24 cellular contexts compared by ENCODE assay signal in genomic region chr11:9301720-9302119, GRCh38.
"Had no signal": no experiment of that assay in that cellular context is flagged by ENCODE, and none has a peak within 500 bp of the region (broad histone marks: within the 10 kb centered on the region; RNA-seq: fewer than 3 reads in every experiment).

No MANE protein-coding gene starts in this region.

- H3K36me3 ChIP-seq: breast epithelium had no signal

- H3K27me3 ChIP-seq: ascending aorta, breast epithelium, esophagus squamous epithelium, tibial nerve, vagina had no signal

- H3K4me3 ChIP-seq: ascending aorta, breast epithelium, esophagus squamous epithelium, left ventricle myocardium inferior, tibial nerve, vagina had no signal

- H3K36me3 Mint-ChIP-seq: immature natural killer cell had no signal

- H3K27ac ChIP-seq: ascending aorta, breast epithelium, esophagus squamous epithelium, left ventricle myocardium inferior, tibial nerve, vagina had no signal

- ATAC-seq: stimulated activated naive CD8-positive, alpha-beta T cell treated with anti-CD3 and anti-CD28 coated beads, Interleukin-15, Interleukin-2, amounts not matched to agents 100 U/mL and 50 U/mL, for 24 hours had no signal

- H3K27me3 Mint-ChIP-seq: activated B cell treated with CpG ODN at 0.5 μM for 24 hours; activated naive CD4-positive, alpha-beta T cell treated with anti-CD3 and anti-CD28 coated beads, Interleukin-2, amount 50 U/mL, for 24 hours had no signal

- DNase-seq: activated B cell treated with CpG ODN at 0.5 μM for 24 hours; activated CD4-positive, alpha-beta T cell treated with anti-CD3 and anti-CD28 coated beads for 48 hours; activated CD8-positive, alpha-beta memory T cell treated with anti-CD3 and anti-CD28 coated beads, Interleukin-2, amount 50 U/mL, for 4 hours; activated effector memory CD4-positive, alpha-beta T cell treated with Interleukin-2 at 50 U/mL for 16 hours; activated T-cell treated with anti-CD3 and anti-CD28 coated beads, Interleukin-2, amount 50 U/mL, for 48 hours; cerebellar nuclear complex; cortex of kidney; effector CD8-positive, alpha-beta T cell; esophagus squamous epithelium; immature natural killer cell; left ventricle myocardium inferior; mammary epithelial cell; midbrain; occipital lobe; stimulated activated CD4-positive, alpha-beta T cell treated with anti-CD3 and anti-CD28 coated beads, Interleukin-12 subunit alpha, Interleukin-12 subunit beta, amount 100 ng/mL, for 4 hours; stimulated activated CD4-positive, alpha-beta T cell treated with anti-CD3 and anti-CD28 coated beads, Interleukin-1b, Interleukin-23, amount 100 ng/mL, for 48 hours; stimulated activated CD8-positive, alpha-beta memory T cell treated with anti-CD3 and anti-CD28 coated beads, Interleukin-4, amount 100 ng/mL, for 48 hours; stimulated activated naive CD8-positive, alpha-beta T cell treated with anti-CD3 and anti-CD28 coated beads, Interleukin-15, Interleukin-2, amounts not matched to agents 100 U/mL and 50 U/mL, for 24 hours; substantia nigra had no signal

- H3K27ac Mint-ChIP-seq: activated B cell treated with CpG ODN at 0.5 μM for 24 hours; activated naive CD4-positive, alpha-beta T cell treated with anti-CD3 and anti-CD28 coated beads, Interleukin-2, amount 50 U/mL, for 24 hours; immature natural killer cell had no signal

- H3K9me3 ChIP-seq: ascending aorta, breast epithelium, esophagus squamous epithelium, left ventricle myocardium inferior, tibial nerve, vagina had no signal

- H3K4me3 Mint-ChIP-seq: activated B cell treated with CpG ODN at 0.5 μM for 24 hours; activated naive CD4-positive, alpha-beta T cell treated with anti-CD3 and anti-CD28 coated beads, Interleukin-2, amount 50 U/mL, for 24 hours; immature natural killer cell had no signal

- H3K4me1 ChIP-seq: ascending aorta, breast epithelium, esophagus squamous epithelium, tibial nerve, vagina had no signal

- H3K9me3 Mint-ChIP-seq: activated B cell treated with CpG ODN at 0.5 μM for 24 hours; activated naive CD4-positive, alpha-beta T cell treated with anti-CD3 and anti-CD28 coated beads, Interleukin-2, amount 50 U/mL, for 24 hours; immature natural killer cell had no signal
